Comparison of ENCODE assay signal across 27 cellular contexts in genomic region chr3:79204351-79204750, GRCh38.
DNase-seq lines count a peak whose midpoint lies in the region; ATAC-seq and TF ChIP-seq lines count a peak whose summit lies in the region.
"Had no signal": no experiment of that assay in that cellular context is flagged by ENCODE, and none has a peak within 500 bp of the region (broad histone marks: within the 10 kb centered on the region; RNA-seq: fewer than 3 reads in every experiment).

No MANE protein-coding gene starts in this region.

- no peaks in the 10 kb centered on the region for H3K36me3 ChIP-seq in vagina
- H3K36me3 ChIP-seq: HAP-1, SJCRH30 had no signal

- H3K9me3 ChIP-seq in vagina, result no peaks in the 10 kb centered on the region
- H3K9me3 ChIP-seq: HAP-1, SJCRH30 had no signal

- TF ChIP-seq POLR2A in vagina (IDR thresholded peaks at IDR 0.05), result no peak

- peak; percentile 61 to 92 for DNase-seq in NCI-H524 (lab: John Stamatoyannopoulos, UW)
- peak; percentile 47 for DNase-seq in astrocyte of the cerebellum (ENCODE audit: low read depth)
- peak; percentile 21 for DNase-seq in left kidney (ENCODE audit: low read depth, low spot score)
- DNase-seq in retinal pigment epithelial cell (ENCODE audit: low read depth), result peak; percentile 91
- no peak for DNase-seq in CD1c-positive myeloid dendritic cell (ENCODE audit: extremely low spot score)
- no peak for DNase-seq in vagina (ENCODE audit: extremely low spot score in 2 of 2)
- no peak for DNase-seq in dedifferentiated amniotic fluid mesenchymal stem cell (ENCODE audit: extremely low spot score)
- DNase-seq: C1 segment of cervical spinal cord; CD8-positive, alpha-beta memory T cell; DMS79 treated with DMSO at 0.1 percent for 48 hours; HFFc6; NCI-H1048; NCI-H1417; NCI-H1694 treated with DMSO at 0.1 percent for 48 hours; NCI-H2081; NCI-H2171 treated with DMSO at 0.1 percent for 48 hours; NCI-H345; NCI-H510A treated with DMSO at 0.1 percent for 48 hours; NCI-H774; PC-9 had no signal

- H3K27ac ChIP-seq in vagina, result no peak overlapping the region
- H3K27ac ChIP-seq: HL-60, KMS-11, PC-9, SJCRH30 had no signal

- no peak for ATAC-seq in HG03045 (IDR thresholded peaks at IDR 0.05; ENCODE audit: unreplicated experiment)
- ATAC-seq: Right ventricle myocardium inferior had no signal

- H3K4me1 ChIP-seq in vagina, result no peaks in the 10 kb centered on the region

- intact Hi-C loops in vagina (cut with DNase I), result no loop called here

- H3K4me3 ChIP-seq in astrocyte of the cerebellum (ENCODE audit: low read depth, low read length) (no peak overlapping the region), retinal pigment epithelial cell (ENCODE audit: low read length) (no peak overlapping the region), vagina (no peak overlapping the region)
- H3K4me3 ChIP-seq: GM23338, HAP-1, PC-9, SJCRH30 had no signal

- H3K27me3 ChIP-seq in vagina, result no peaks in the 10 kb centered on the region
- H3K27me3 ChIP-seq: SJCRH30 had no signal

- TF ChIP-seq CTCF in astrocyte of the cerebellum (IDR thresholded peaks at IDR 0.05; ENCODE audit: low read depth, low read length, missing control alignments) (no peak), retinal pigment epithelial cell (conservative IDR thresholded peaks at IDR 0.05; ENCODE audit: low read depth, low read length) (no peak), vagina (IDR thresholded peaks at IDR 0.05) (no peak)

- in situ Hi-C loops in astrocyte of the cerebellum (cut with HindIII; ENCODE audit: low sequenced_read_pairs), result no loop called here

Comparison
In these comparisons a context has a peak if more than half of its experiments do, and no peak if none do; other contexts are left out.
1. DNase-seq: peak in NCI-H524 (2 of 2), astrocyte of the cerebellum (single experiment), left kidney (single experiment) and retinal pigment epithelial cell (single experiment); none in CD1c-positive myeloid dendritic cell (single experiment), vagina (0 of 2) and dedifferentiated amniotic fluid mesenchymal stem cell (single experiment).